In the genomic region with DNA sequence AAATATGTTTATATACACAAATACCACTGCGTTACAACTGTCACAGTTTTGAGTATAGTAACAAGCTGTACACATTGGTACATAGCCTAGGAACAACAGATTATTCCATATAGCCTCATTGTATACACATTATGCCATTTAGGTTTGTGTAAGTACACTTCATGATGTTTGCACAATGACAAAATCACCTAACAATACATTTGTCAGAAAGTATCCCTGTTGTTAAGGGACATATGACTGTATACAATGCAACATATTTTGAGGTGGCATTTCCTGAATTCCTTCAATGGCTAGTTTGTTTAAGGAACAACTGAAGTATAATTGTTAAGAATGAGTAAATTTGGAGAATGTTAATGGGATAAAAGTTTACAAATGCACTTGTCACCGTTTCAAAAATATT, we compare ENCODE assay signal across 9 cellular contexts. TPM values are rescaled to one million over a fixed set of nuclear protein-coding genes. Genes with fewer than 3 reads are reported as not detected.
"Had no signal": no experiment of that assay in that cellular context is flagged by ENCODE, and none has a peak within 500 bp of the region (broad histone marks: within the 10 kb centered on the region; RNA-seq: fewer than 3 reads in every experiment).

No MANE protein-coding gene starts in this region.

- H3K4me2 ChIP-seq: GM23338 had no signal

- H3K9ac ChIP-seq: GM23248 had no signal

- H3K9me3 ChIP-seq: HAP-1 had no signal

- DNase-seq: GM23248, GOT3, H7, H9, HCEC 1CT, HFFc6 had no signal

- H3K27ac ChIP-seq: GM23248 had no signal

- H2AFZ ChIP-seq: GM23248, GM23338 had no signal

- H3K36me3 ChIP-seq: HAP-1 had no signal

- H3K4me3 ChIP-seq: GM23248, GM23338, HAP-1 had no signal

- ATAC-seq: GM23338, HCT116 had no signal

RNA-seq across cellular contexts. Expression of a gene that starts 19.0 kb away (rescaled TPM):
- total RNA-seq: GM23248 had no signal
